ENCODE assay signal across 8 cellular contexts in genomic region chr2:201151127-201152074, GRCh38. TPM values are rescaled to one million over a fixed set of nuclear protein-coding genes. Genes with fewer than 3 reads are reported as not detected.
DNase-seq lines count a peak whose midpoint lies in the region; ATAC-seq and TF ChIP-seq lines count a peak whose summit lies in the region.

No MANE protein-coding gene starts in this region.

- peak overlapping the region; percentile 13 for H3K27ac ChIP-seq in CD4-positive, alpha-beta T cell (ENCODE audit: low read depth, low read length)
- H3K27ac ChIP-seq in left ventricle myocardium inferior (replicated peaks) = peak overlapping the region; percentile 79
- H3K27ac ChIP-seq in subcutaneous abdominal adipose tissue (ENCODE audit: low read depth, low read length) = peak overlapping the region; percentile 92
- H3K27ac ChIP-seq in MM.1S (ENCODE audit: low read length) = no peak overlapping the region

- CTCF ChIA-PET in CD4-positive, alpha-beta T cell (lab: Charles Lee) = interaction anchor here (0.9 to 1.8 kb wide), 4 partner anchors 19 to 250 kb away, joined by 3 to 6 read pairs (median 4); no protein-coding TSS in a partner anchor
- CTCF ChIA-PET in activated CD4-positive, alpha-beta memory T cell treated with anti-CD3 and anti-CD28 coated beads for 36 hours (lab: Charles Lee) = interaction anchor here (0.7 to 2.2 kb wide), 3 partner anchors 26 to 81 kb away, joined by 3 to 11 read pairs (median 4); no protein-coding TSS in a partner anchor

- POLR2A ChIA-PET in CD4-positive, alpha-beta T cell (lab: Charles Lee) = interaction anchor here (0.9 to 3.9 kb wide), 3 partner anchors 25 to 34 kb away, joined by 4 to 19 read pairs (median 6); partner anchors contain the start of gene CFLAR
- POLR2A ChIA-PET in activated CD4-positive, alpha-beta memory T cell treated with anti-CD3 and anti-CD28 coated beads for 36 hours (lab: Charles Lee) = interaction anchor here (0.6 to 2.0 kb wide), 10 partner anchors 9 to 36 kb away, joined by 3 to 6 read pairs (median 3); partner anchors contain the start of gene CFLAR

- H3K9me2 ChIP-seq in MM.1S (replicated peaks; ENCODE audit: insufficient read depth, low read length) = no peaks in the 10 kb centered on the region

- H3K9me3 Mint-ChIP-seq in CD4-positive, alpha-beta T cell = no peaks in the 10 kb centered on the region
- no peaks in the 10 kb centered on the region for H3K9me3 Mint-ChIP-seq in activated CD4-positive, alpha-beta memory T cell treated with anti-CD3 and anti-CD28 coated beads for 36 hours

- no peak overlapping the region for H2AFZ ChIP-seq in MM.1S (ENCODE audit: low read length)

- in situ Hi-C loops in G401 (cut with HindIII; ENCODE audit: low sequenced_read_pairs) = no loop called here

- H3K27me3 Mint-ChIP-seq in CD4-positive, alpha-beta T cell = no peaks in the 10 kb centered on the region
- no peaks in the 10 kb centered on the region for H3K27me3 Mint-ChIP-seq in activated CD4-positive, alpha-beta memory T cell treated with anti-CD3 and anti-CD28 coated beads for 36 hours

- H3K4me1 Mint-ChIP-seq in CD4-positive, alpha-beta T cell (ENCODE audit: low read depth) = peaks cover 38% of the 10 kb centered on the region
- H3K4me1 Mint-ChIP-seq in activated CD4-positive, alpha-beta memory T cell treated with anti-CD3 and anti-CD28 coated beads for 36 hours (ENCODE audit: low read depth) = peaks cover 43% of the 10 kb centered on the region

- intact Hi-C loops in CD4-positive, alpha-beta T cell (cut with DNase I, micrococcal nuclease) = no loop called here
- intact Hi-C loops in activated CD4-positive, alpha-beta memory T cell treated with anti-CD3 and anti-CD28 coated beads for 36 hours (cut with micrococcal nuclease) = loop anchor here (1.0 to 2.0 kb wide), 2 partner anchors 19 to 35 kb away; partner anchors contain the start of gene CFLAR
- intact Hi-C loops in left ventricle myocardium inferior (cut with micrococcal nuclease) = no loop called here

- H3K4me3 Mint-ChIP-seq in CD4-positive, alpha-beta T cell = no peak overlapping the region
- H3K4me3 Mint-ChIP-seq in activated CD4-positive, alpha-beta memory T cell treated with anti-CD3 and anti-CD28 coated beads for 36 hours = peak overlapping the region; percentile 25

- H3K27me3 ChIP-seq in CD4-positive, alpha-beta T cell (ENCODE audit: control insufficient read depth, insufficient read depth, low read length) = no peaks in the 10 kb centered on the region
- no peaks in the 10 kb centered on the region for H3K27me3 ChIP-seq in left ventricle myocardium inferior (ENCODE audit: low read depth)
- no peaks in the 10 kb centered on the region for H3K27me3 ChIP-seq in subcutaneous abdominal adipose tissue (ENCODE audit: control insufficient read depth in 5 of 5, insufficient read depth in 4 of 5, low read length in 5 of 5)
- no peaks in the 10 kb centered on the region for H3K27me3 ChIP-seq in MM.1S (replicated peaks; ENCODE audit: insufficient read depth, low read length)

- H3K9ac ChIP-seq in subcutaneous abdominal adipose tissue (ENCODE audit: low read length in 5 of 5) (peak overlapping the region in 4 of 5 donors; percentile 15 to 55 (median 42)), MM.1S (ENCODE audit: low read length) (no peak overlapping the region)

- DNase-seq in CD4-positive, alpha-beta T cell = no peak
- no peak for DNase-seq in activated CD4-positive, alpha-beta memory T cell treated with anti-CD3 and anti-CD28 coated beads for 36 hours
- no peak for DNase-seq in left ventricle myocardium inferior
- DNase-seq in MM.1S = no peak
- DNase-seq in G401 (ENCODE audit: low spot score) = no peak

- H3K4me3 ChIP-seq in left ventricle myocardium inferior (peak overlapping the region; percentile 2), subcutaneous abdominal adipose tissue (ENCODE audit: low read depth in 1 of 5, low read length in 5 of 5) (no peak overlapping the region), MM.1S (ENCODE audit: low read length) (no peak overlapping the region)

- no peak for ATAC-seq in CD4-positive, alpha-beta T cell (ENCODE audit: poor library complexity)
- peak; percentile 65 for ATAC-seq in GM19467 (IDR thresholded peaks at IDR 0.05; ENCODE audit: unreplicated experiment)
- peak; percentile 77 for ATAC-seq in HG03575 (IDR thresholded peaks at IDR 0.05; ENCODE audit: extremely low read depth, insufficient number of reproducible peaks, low FRiP score, unreplicated experiment)

- H3K36me3 Mint-ChIP-seq in CD4-positive, alpha-beta T cell (ENCODE audit: low read depth) = peaks cover 82% of the 10 kb centered on the region
- peaks cover 57% of the 10 kb centered on the region for H3K36me3 Mint-ChIP-seq in activated CD4-positive, alpha-beta memory T cell treated with anti-CD3 and anti-CD28 coated beads for 36 hours

- no peak overlapping the region for H3K4me2 ChIP-seq in MM.1S (ENCODE audit: low read depth, low read length)

- H4K20me1 ChIP-seq in MM.1S (ENCODE audit: insufficient read depth, low read length) = no peaks in the 10 kb centered on the region

- H3K9me3 ChIP-seq in CD4-positive, alpha-beta T cell (ENCODE audit: control insufficient read depth, low read length) = no peaks in the 10 kb centered on the region
- H3K9me3 ChIP-seq in left ventricle myocardium inferior (replicated peaks) (no peaks in the 10 kb centered on the region), subcutaneous abdominal adipose tissue (ENCODE audit: control insufficient read depth in 5 of 5, low read length in 5 of 5) (no peaks in the 10 kb centered on the region), MM.1S (replicated peaks; ENCODE audit: insufficient read depth, low read length) (no peaks in the 10 kb centered on the region)

- 0 out of 2 replicates have a peak, but pooled peaks cover 4% of the 10 kb centered on the region for H3F3A ChIP-seq in MM.1S (ENCODE audit: insufficient read depth, low read length)

- peak overlapping the region; percentile 87 for H3K27ac Mint-ChIP-seq in CD4-positive, alpha-beta T cell
- peak overlapping the region; percentile 81 for H3K27ac Mint-ChIP-seq in activated CD4-positive, alpha-beta memory T cell treated with anti-CD3 and anti-CD28 coated beads for 36 hours

- H3K36me3 ChIP-seq in left ventricle myocardium inferior (peaks cover 84% of the 10 kb centered on the region), subcutaneous abdominal adipose tissue (ENCODE audit: control insufficient read depth in 5 of 5, insufficient read depth in 5 of 5, low read length in 5 of 5) (peaks cover 38 to 73% (median 59%) of the 10 kb centered on the region in 5 donors), MM.1S (replicated peaks; ENCODE audit: insufficient read depth, low read length) (no peaks in the 10 kb centered on the region)

- H3K79me2 ChIP-seq in MM.1S (ENCODE audit: low read length) = peaks cover 11% of the 10 kb centered on the region; the same call in 1 of the 2 replicates

- TF ChIP-seq CTCF in CD4-positive, alpha-beta T cell (IDR thresholded peaks at IDR 0.05) = no peak
- no peak for TF ChIP-seq CTCF in left ventricle myocardium inferior (IDR thresholded peaks at IDR 0.05; ENCODE audit: borderline replicate concordance)
- TF ChIP-seq CTCF in MM.1S (IDR thresholded peaks at IDR 0.05; ENCODE audit: low read length) = no peak

- peaks cover 80% of the 10 kb centered on the region for H3K4me1 ChIP-seq in left ventricle myocardium inferior
- H3K4me1 ChIP-seq in subcutaneous abdominal adipose tissue (ENCODE audit: control insufficient read depth in 5 of 5, insufficient read depth in 5 of 5, low read length in 5 of 5) = peaks cover 4 to 51% (median 24%) of the 10 kb centered on the region in 5 donors
- H3K4me1 ChIP-seq in MM.1S (ENCODE audit: low read length) = peaks cover 9% of the 10 kb centered on the region; the same call in 1 of the 2 replicates

RNA-seq across cellular contexts. Expression of gene CASP10, which starts 31.5 kb away (rescaled TPM):
- total RNA-seq in CD4-positive, alpha-beta T cell = 10 to 100 TPM; 12.6 to 13.7 TPM
- total RNA-seq in activated CD4-positive, alpha-beta memory T cell treated with anti-CD3 and anti-CD28 coated beads for 36 hours = 10 to 100 TPM; 15.9 to 16.7 TPM
- 5.4 TPM for total RNA-seq in left ventricle myocardium inferior
- 2.8 and 3.2 TPM in 2 replicates for total RNA-seq in G401 (2014; rRNA removed; shearing (Covaris generic))

RNA-seq across cellular contexts. Expression of gene CFLAR, which starts 35.4 kb away (rescaled TPM):
- 100 to 1,000 TPM; 178 to 181 TPM for total RNA-seq in CD4-positive, alpha-beta T cell
- total RNA-seq in activated CD4-positive, alpha-beta memory T cell treated with anti-CD3 and anti-CD28 coated beads for 36 hours = 100 to 1,000 TPM; 325 to 343 TPM
- 238 TPM for total RNA-seq in left ventricle myocardium inferior
- 17.9 and 24.1 TPM in 2 replicates for total RNA-seq in G401 (2014; rRNA removed; shearing (Covaris generic))
